ENCODE assay signal across 15 cellular contexts in genomic region chr18:61039251-61039650, GRCh38.
DNase-seq lines count a peak whose midpoint lies in the region; ATAC-seq, FAIRE-seq and TF ChIP-seq lines count a peak whose summit lies in the region.
"Had no signal": no experiment of that assay in that cellular context is flagged by ENCODE, and none has a peak within 500 bp of the region (broad histone marks: within the 10 kb centered on the region; RNA-seq: fewer than 3 reads in every experiment).

No MANE protein-coding gene starts in this region.

- no peaks in the 10 kb centered on the region for H3K9me1 ChIP-seq in endothelial cell of umbilical vein (replicated peaks; ENCODE audit: control insufficient read depth, extremely low read depth, insufficient read depth, low read length)

- H3K27ac ChIP-seq in endothelial cell of umbilical vein (ENCODE audit: insufficient read depth, low read depth, low read length) (no peak overlapping the region), neural progenitor cell (no peak overlapping the region)
- H3K27ac ChIP-seq: BLaER1 had no signal

- no peaks in the 10 kb centered on the region for H3K27me3 Mint-ChIP-seq in neural progenitor cell (ENCODE audit: insufficient read depth, low read depth)
- H3K27me3 Mint-ChIP-seq: CD4-positive, alpha-beta memory T cell had no signal

- ATAC-seq in Right ventricle myocardium inferior (no peak), HG03432 (IDR thresholded peaks at IDR 0.05; ENCODE audit: unreplicated experiment) (no peak)

- BruUV-seq in endothelial cell of umbilical vein (replicated peaks; lab: Mats Ljungman, UMichigan) = no TSS peak

- no peaks in the 10 kb centered on the region for H3K9me3 Mint-ChIP-seq in neural progenitor cell

- H3K27me3 ChIP-seq in endothelial cell of umbilical vein (ENCODE audit: control insufficient read depth in 2 of 2, insufficient read depth in 2 of 2, low read length in 2 of 2) = no peaks in the 10 kb centered on the region
- H3K27me3 ChIP-seq in neural progenitor cell = no peaks in the 10 kb centered on the region
- H3K27me3 ChIP-seq: BLaER1 had no signal

- TF ChIP-seq CTCF in endothelial cell of umbilical vein (IDR thresholded peaks at IDR 0.05; ENCODE audit: extremely low read depth in 1 of 2, insufficient read depth in 1 of 2, low read depth in 1 of 2, low read length in 2 of 2) (no peak), neural progenitor cell (IDR thresholded peaks at IDR 0.05) (no peak)

- no peak overlapping the region for H3K27ac Mint-ChIP-seq in neural progenitor cell
- H3K27ac Mint-ChIP-seq: CD14-positive monocyte; CD4-positive, alpha-beta memory T cell had no signal

- POLR2A ChIA-PET in endothelial cell of umbilical vein (lab: Charles Lee) = no interaction called here

- DNase-seq in G401 (ENCODE audit: low spot score) (peak; percentile 93), NCI-H69 (lab: John Stamatoyannopoulos, UW) (peak; percentile 77), endothelial cell of umbilical vein (ENCODE audit: low read depth, low spot score) (no peak), neural progenitor cell (ENCODE audit: low spot score) (no peak), Right ventricle myocardium inferior (ENCODE audit: missing footprints) (no peak), dermis blood vessel endothelial cell (no peak)
- DNase-seq: 8988T; CD4-positive, alpha-beta memory T cell; DMS153; DMS79; GF-D8; HCEC 1CT had no signal

- H3K4me2 ChIP-seq in endothelial cell of umbilical vein (ENCODE audit: insufficient read depth, low read length) (no peak overlapping the region), neural progenitor cell (no peak overlapping the region)
- H3K4me2 ChIP-seq: BLaER1 had no signal

- H3K4me1 ChIP-seq in endothelial cell of umbilical vein (ENCODE audit: control insufficient read depth, extremely low read depth, insufficient read depth, low read length) (no peaks in the 10 kb centered on the region), neural progenitor cell (no peaks in the 10 kb centered on the region)
- H3K4me1 ChIP-seq: BLaER1 had no signal

- H3K36me3 ChIP-seq in endothelial cell of umbilical vein (ENCODE audit: control insufficient read depth in 2 of 2, extremely low read depth in 1 of 2, insufficient read depth in 2 of 2, low read length in 2 of 2) (no peaks in the 10 kb centered on the region), neural progenitor cell (no peaks in the 10 kb centered on the region)
- H3K36me3 ChIP-seq: BLaER1 had no signal

- in situ Hi-C loops in G401 (cut with HindIII; ENCODE audit: low sequenced_read_pairs) = no loop called here

- intact Hi-C loops in endothelial cell of umbilical vein (cut with micrococcal nuclease) = no loop called here
- intact Hi-C loops in Right ventricle myocardium inferior (cut with DNase I) = no loop called here

- H3K9ac ChIP-seq in endothelial cell of umbilical vein (replicated peaks; ENCODE audit: extremely low read depth, insufficient read depth, low read length) (no peak overlapping the region), neural progenitor cell (no peak overlapping the region)
- H3K9ac ChIP-seq: BLaER1 had no signal

- H3F3A ChIP-seq in neural progenitor cell (ENCODE audit: low read depth) = no peaks in the 10 kb centered on the region

- no peaks in the 10 kb centered on the region for H3K36me3 Mint-ChIP-seq in neural progenitor cell
- H3K36me3 Mint-ChIP-seq: CD14-positive monocyte; CD4-positive, alpha-beta memory T cell had no signal

- H3K4me3 ChIP-seq in endothelial cell of umbilical vein (replicated peaks in 1 of 3; ENCODE audit: insufficient read depth in 1 of 3, low read depth in 1 of 3, low read length in 3 of 3) (no peak overlapping the region), neural progenitor cell (no peak overlapping the region)
- H3K4me3 ChIP-seq: BLaER1 had no signal

- no peak for TF ChIP-seq POLR2A in endothelial cell of umbilical vein (IDR thresholded peaks at IDR 0.05; ENCODE audit: low read depth, low read length)

- H2AFZ ChIP-seq in endothelial cell of umbilical vein (ENCODE audit: low read depth, low read length) (peak overlapping the region; percentile 18), neural progenitor cell (replicated peaks) (peak overlapping the region; percentile 79)

- FAIRE-seq in endothelial cell of umbilical vein (lab: Jason Lieb, UNC) = no peak

- H4K20me1 ChIP-seq in endothelial cell of umbilical vein (replicated peaks; ENCODE audit: control insufficient read depth, extremely low read depth, insufficient read depth, low read length) (no peaks in the 10 kb centered on the region), neural progenitor cell (ENCODE audit: low read depth) (no peaks in the 10 kb centered on the region)
- H4K20me1 ChIP-seq: BLaER1 had no signal

- CTCF ChIA-PET in endothelial cell of umbilical vein (lab: Charles Lee) = no interaction called here

- H3K4me3 Mint-ChIP-seq in neural progenitor cell = no peak overlapping the region
- H3K4me3 Mint-ChIP-seq: CD14-positive monocyte; CD4-positive, alpha-beta memory T cell had no signal

- dilution Hi-C loops in endothelial cell of umbilical vein (cut with MboI; ENCODE audit: extremely low pct_ligation_motif_present, low sequenced_read_pairs) = no loop called here

- H3K9me3 ChIP-seq in endothelial cell of umbilical vein (replicated peaks; ENCODE audit: control insufficient read depth, insufficient read depth, low read length) (no peaks in the 10 kb centered on the region), neural progenitor cell (ENCODE audit: low read depth) (no peaks in the 10 kb centered on the region)
- H3K9me3 ChIP-seq: BLaER1 had no signal

- H3K4me1 Mint-ChIP-seq in neural progenitor cell = no peaks in the 10 kb centered on the region
- H3K4me1 Mint-ChIP-seq: CD14-positive monocyte; CD4-positive, alpha-beta memory T cell had no signal

- no peaks in the 10 kb centered on the region for H3K79me2 ChIP-seq in endothelial cell of umbilical vein (ENCODE audit: control insufficient read depth, insufficient read depth, low read length)
- H3K79me2 ChIP-seq in neural progenitor cell (ENCODE audit: low read depth) = no peaks in the 10 kb centered on the region

TF ChIP-seq in endothelial cell of umbilical vein, 7 proteins besides CTCF, POLR2A, EP300 and RAD21:
- TF ChIP-seq MAX (IDR thresholded peaks at IDR 0.05; ENCODE audit: insufficient read depth, insufficient read length) = no peak
- no peak for TF ChIP-seq FOS (IDR thresholded peaks at IDR 0.05; ENCODE audit: borderline replicate concordance, insufficient read depth, low read length)
- TF ChIP-seq JUN (IDR thresholded peaks at IDR 0.05; ENCODE audit: borderline replicate concordance, insufficient read depth, insufficient read length, low read depth) = no peak
- TF ChIP-seq GATA2 (IDR thresholded peaks at IDR 0.05; ENCODE audit: insufficient read depth, insufficient read length, low read depth, low read length) = no peak
- TF ChIP-seq POLR2AphosphoS5 (IDR thresholded peaks at IDR 0.05; ENCODE audit: insufficient read depth, low read depth, low read length) = no peak
- no peak for TF ChIP-seq EZH2 (IDR thresholded peaks at IDR 0.05; ENCODE audit: borderline replicate concordance, low read depth, low read length, severe bottlenecking)
- no peak for TF ChIP-seq MYC (IDR thresholded peaks at IDR 0.05; ENCODE audit: low read depth, low read length)

Comparison
In these comparisons a context has a peak if more than half of its experiments do, and no peak if none do; other contexts are left out.
1. DNase-seq: peak in G401 (single experiment) and NCI-H69 (single experiment); none in endothelial cell of umbilical vein (single experiment), neural progenitor cell (single experiment), Right ventricle myocardium inferior (single experiment) and dermis blood vessel endothelial cell (single experiment).